1 cellular context compared by ENCODE assay signal in genomic region chr1:172269644-172270043, GRCh38.
TF ChIP-seq lines count a peak whose summit lies in the region.

No MANE protein-coding gene starts in this region.

TF ChIP-seq in H1, 55 proteins besides CTCF, POLR2A, EP300 and RAD21:
- TF ChIP-seq CEBPB (IDR thresholded peaks at IDR 0.05; ENCODE audit: low read depth, low read length), result peak; percentile 38; the same call in 1 of the 2 replicates
- TF ChIP-seq CREB1 (IDR thresholded peaks at IDR 0.05), result no peak
